Comparison of ENCODE assay signal across 18 cellular contexts in the genomic region with DNA sequence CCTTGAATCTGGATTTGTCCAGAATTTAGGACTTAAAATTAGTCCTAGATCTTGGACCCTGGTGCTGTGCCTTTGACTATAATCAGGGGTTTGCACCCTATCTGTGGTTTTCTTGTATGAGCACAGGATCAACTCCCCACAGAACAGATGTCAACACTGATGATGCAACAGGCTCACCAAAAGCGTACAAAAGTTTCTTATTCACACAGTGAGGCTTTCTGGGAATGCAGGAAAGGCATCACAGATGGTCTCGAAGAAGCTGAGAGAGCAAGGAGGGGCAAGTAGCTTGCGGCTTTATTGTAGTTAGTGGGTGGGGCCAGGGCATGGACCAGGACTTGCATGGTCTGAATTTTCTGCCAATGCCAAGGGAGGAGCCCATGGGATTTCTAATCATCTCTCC.
"Had no signal": no experiment of that assay in that cellular context is flagged by ENCODE, and none has a peak within 500 bp of the region (broad histone marks: within the 10 kb centered on the region; RNA-seq: fewer than 3 reads in every experiment).

No MANE protein-coding gene starts in this region.

- H3K4me1 ChIP-seq: foreskin keratinocyte, spleen, testis, uterus had no signal

- DNase-seq: activated gamma-delta T cell treated with Interleukin-2 at 50 U/mL for 16 hours; activated T-cell treated with anti-CD3 and anti-CD28 coated beads, Interleukin-2, amount 50 U/mL, for 1 hour; aorta; foreskin keratinocyte; immature natural killer cell; kidney glomerular epithelial cell; left ventricle myocardium superior; mammary epithelial cell; natural killer cell; spleen; stimulated activated CD4-positive, alpha-beta T cell treated with anti-CD3 and anti-CD28 coated beads, Interleukin-4, amount 100 ng/mL, for 1 hour; stimulated activated naive CD4-positive, alpha-beta T cell; testis; trophoblast cell; uterus had no signal

- H3K4me3 ChIP-seq: spleen, testis, uterus had no signal

- H3K27me3 ChIP-seq: foreskin keratinocyte, spleen, testis, uterus had no signal

- H3K36me3 ChIP-seq: spleen, uterus had no signal

- H3K9me3 ChIP-seq: testis, uterus had no signal

- H3K27ac ChIP-seq: epithelial cell of prostate, foreskin keratinocyte, spleen, testis, uterus had no signal

- ATAC-seq: activated naive CD4-positive, alpha-beta T cell treated with anti-CD3 and anti-CD28 coated beads, Interleukin-2, amount 50 U/mL, for 72 hours; foreskin keratinocyte; left ventricle myocardium superior; natural killer cell; WTC11 had no signal
